In the genomic region with DNA sequence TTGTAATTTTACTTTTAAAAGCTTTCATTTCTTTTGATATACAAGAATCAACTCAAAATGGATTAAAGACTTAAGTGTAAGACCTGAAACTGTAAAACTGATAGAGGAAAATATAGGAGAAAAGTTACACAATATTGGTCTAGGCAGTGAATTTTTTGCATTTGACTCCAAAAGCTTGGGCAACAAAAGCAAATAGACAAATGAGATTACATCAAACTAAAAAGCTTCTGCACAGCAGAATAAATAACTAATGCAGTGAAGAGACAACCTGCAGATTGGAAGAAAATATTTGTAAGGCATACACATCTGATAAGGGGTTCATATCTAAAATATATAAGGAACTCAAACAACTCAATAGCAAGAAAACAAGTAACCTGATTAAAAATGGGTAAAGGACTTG, we compare ENCODE assay signal across 31 cellular contexts. TPM values are rescaled to one million over a fixed set of nuclear protein-coding genes. Genes with fewer than 3 reads are reported as not detected.
"Had no signal": no experiment of that assay in that cellular context is flagged by ENCODE, and none has a peak within 500 bp of the region (broad histone marks: within the 10 kb centered on the region; RNA-seq: fewer than 3 reads in every experiment).

No MANE protein-coding gene starts in this region.

- H3K4me2 ChIP-seq: hepatocyte had no signal

- H2AFZ ChIP-seq: hepatocyte had no signal

- FAIRE-seq: keratinocyte, pancreas, small intestine, urothelium cell line had no signal

- H3K9me3 ChIP-seq: left lung, pancreas, prostate gland, sigmoid colon, spleen, suprapubic skin, thoracic aorta, tibial artery, upper lobe of right lung had no signal

- H3K4me1 Mint-ChIP-seq: stimulated activated effector memory CD8-positive, alpha-beta T cell treated with anti-CD3 and anti-CD28 coated beads, Interleukin-12 subunit alpha, Interleukin-12 subunit beta, amount 100 ng/mL, for 72 hours had no signal

- H3K27ac ChIP-seq: hepatocyte, left lung, pancreas, prostate gland, sigmoid colon, spleen, suprapubic skin, thoracic aorta, tibial artery, upper lobe of right lung had no signal

- ATAC-seq: left cardiac atrium; left lung; natural killer cell treated with Interleukin-12 subunit alpha and Interleukin-12 subunit beta and Interleukin-15 and Interleukin-18, amount 100 ng/mL, for 72 hours; pancreas; right cardiac atrium; stimulated activated effector memory CD8-positive, alpha-beta T cell treated with anti-CD3 and anti-CD28 coated beads, Interleukin-12 subunit alpha, Interleukin-12 subunit beta, amount 100 ng/mL, for 72 hours; upper lobe of right lung had no signal

- H3K4me1 ChIP-seq: left lung, pancreas, prostate gland, suprapubic skin, upper lobe of right lung had no signal

- H3K4me3 Mint-ChIP-seq: mesothelial cell of epicardium; naive B cell; natural killer cell treated with Interleukin-12 subunit alpha and Interleukin-12 subunit beta and Interleukin-15 and Interleukin-18, amount 100 ng/mL, for 72 hours; stimulated activated effector memory CD8-positive, alpha-beta T cell treated with anti-CD3 and anti-CD28 coated beads, Interleukin-12 subunit alpha, Interleukin-12 subunit beta, amount 100 ng/mL, for 72 hours; stimulated activated naive CD8-positive, alpha-beta T cell treated with anti-CD3 and anti-CD28 coated beads, Interleukin-15, Interleukin-2, amounts not matched to agents 100 ng/mL and 50 ng/mL, for 24 hours had no signal

- H3K9me3 Mint-ChIP-seq: natural killer cell treated with Interleukin-12 subunit alpha and Interleukin-12 subunit beta and Interleukin-15 and Interleukin-18, amount 100 ng/mL, for 72 hours; stimulated activated effector memory CD8-positive, alpha-beta T cell treated with anti-CD3 and anti-CD28 coated beads, Interleukin-12 subunit alpha, Interleukin-12 subunit beta, amount 100 ng/mL, for 72 hours; stimulated activated naive CD8-positive, alpha-beta T cell treated with anti-CD3 and anti-CD28 coated beads, Interleukin-15, Interleukin-2, amounts not matched to agents 100 ng/mL and 50 ng/mL, for 24 hours had no signal

- H3K4me3 ChIP-seq: hepatocyte, left lung, lung, pancreas, prostate gland, sigmoid colon, spleen, suprapubic skin, thoracic aorta, tibial artery, upper lobe of right lung had no signal

- H3K79me2 ChIP-seq: hepatocyte had no signal

- DNase-seq: kidney glomerular epithelial cell; left cardiac atrium; left lung; mesendoderm; naive B cell; pancreas; posterior cingulate gyrus; retina; right cardiac atrium; sigmoid colon; small intestine; spleen; stimulated activated CD4-positive, alpha-beta T cell treated with anti-CD3 and anti-CD28 coated beads, Interleukin-4, amount 100 ng/mL, for 24 hours; stimulated activated naive CD4-positive, alpha-beta T cell; tibial artery; trophoblast cell; upper lobe of right lung had no signal

- H3K36me3 Mint-ChIP-seq: mesothelial cell of epicardium; naive B cell; natural killer cell treated with Interleukin-12 subunit alpha and Interleukin-12 subunit beta and Interleukin-15 and Interleukin-18, amount 100 ng/mL, for 72 hours; stimulated activated effector memory CD8-positive, alpha-beta T cell treated with anti-CD3 and anti-CD28 coated beads, Interleukin-12 subunit alpha, Interleukin-12 subunit beta, amount 100 ng/mL, for 72 hours had no signal

- H3K36me3 ChIP-seq: left lung, pancreas, prostate gland, sigmoid colon, spleen, suprapubic skin, thoracic aorta, tibial artery, upper lobe of right lung had no signal

- H3K27ac Mint-ChIP-seq: mesothelial cell of epicardium; natural killer cell treated with Interleukin-12 subunit alpha and Interleukin-12 subunit beta and Interleukin-15 and Interleukin-18, amount 100 ng/mL, for 72 hours; stimulated activated effector memory CD8-positive, alpha-beta T cell treated with anti-CD3 and anti-CD28 coated beads, Interleukin-12 subunit alpha, Interleukin-12 subunit beta, amount 100 ng/mL, for 72 hours; stimulated activated naive CD8-positive, alpha-beta T cell treated with anti-CD3 and anti-CD28 coated beads, Interleukin-15, Interleukin-2, amounts not matched to agents 100 ng/mL and 50 ng/mL, for 24 hours had no signal

- H3K27me3 ChIP-seq: hepatocyte, left lung, pancreas, sigmoid colon, spleen, suprapubic skin, tibial artery, upper lobe of right lung had no signal

RNA-seq across cellular contexts. Expression of gene GABRR1, which starts 3.0 kb away (rescaled TPM):
- total RNA-seq: left cardiac atrium; left lung; lung; mesothelial cell of epicardium; natural killer cell treated with Interleukin-12 subunit alpha and Interleukin-12 subunit beta and Interleukin-15 and Interleukin-18, amount 100 ng/mL, for 72 hours; osteoblast; pancreas; right cardiac atrium; sigmoid colon; spleen; subcutaneous adipose tissue; upper lobe of right lung had no signal
- polyA plus RNA-seq: lung, neural cell, right cardiac atrium, small intestine, spleen had no signal
